Comparison of ENCODE assay signal across 24 cellular contexts in genomic region chr15:92709064-92709463, GRCh38. TPM values are rescaled to one million over a fixed set of nuclear protein-coding genes. Genes with fewer than 3 reads are reported as not detected.
DNase-seq lines count a peak whose midpoint lies in the region; ATAC-seq, FAIRE-seq and TF ChIP-seq lines count a peak whose summit lies in the region.
"Had no signal": no experiment of that assay in that cellular context is flagged by ENCODE, and none has a peak within 500 bp of the region (broad histone marks: within the 10 kb centered on the region; RNA-seq: fewer than 3 reads in every experiment).

No MANE protein-coding gene starts in this region.

- 56 to 61% (median 58%) methylated on average over 5 of the region's 5 CpGs for WGBS in small intestine, 3 donors

- H3K36me3 Mint-ChIP-seq in type B pancreatic cell (no peaks in the 10 kb centered on the region), neural progenitor cell (no peaks in the 10 kb centered on the region)

- H3K9me3 Mint-ChIP-seq in type B pancreatic cell (no peaks in the 10 kb centered on the region), neural progenitor cell (no peaks in the 10 kb centered on the region)
- H3K9me3 Mint-ChIP-seq: activated CD4-positive, alpha-beta T cell treated with anti-CD3 and anti-CD28 coated beads, Interleukin-2, amount 10 ng/mL, durations not matched to agents 7 days and 5 days; activated naive CD8-positive, alpha-beta T cell treated with anti-CD3 and anti-CD28 coated beads, Interleukin-2, amount 50 U/mL, for 24 hours; effector memory CD8-positive, alpha-beta T cell had no signal

- H3K9ac ChIP-seq in PC-3 (ENCODE audit: low read length), result no peak overlapping the region
- H3K9ac ChIP-seq in neural progenitor cell, result no peak overlapping the region

- DNase-seq in NCI-H2196 (lab: John Stamatoyannopoulos, UW; ENCODE audit: unreplicated experiment), result peak; percentile 16
- DNase-seq in NCI-H2196 treated with DMSO at 0.1 percent for 48 hours (lab: John Stamatoyannopoulos, UW; ENCODE audit: unreplicated experiment), result no peak
- DNase-seq in PC-3, result peak; percentile 19
- peak; percentile 56 for DNase-seq in epithelial cell of esophagus (ENCODE audit: low read depth)
- DNase-seq in type B pancreatic cell (ENCODE audit: extremely low spot score, unreplicated experiment), result no peak
- DNase-seq in NK-92 treated with Interleukin-12 subunit alpha and Interleukin-12 subunit beta, amount 100 ng/mL, for 24 hours (lab: John Stamatoyannopoulos, UW), result no peak
- no peak for DNase-seq in small intestine
- no peak for DNase-seq in neural progenitor cell (ENCODE audit: low spot score)
- DNase-seq: 8988T; activated CD4-positive, alpha-beta T cell treated with anti-CD3 and anti-CD28 coated beads, Interleukin-2, amount 10 ng/mL, durations not matched to agents 7 days and 5 days; activated naive CD8-positive, alpha-beta T cell treated with anti-CD3 and anti-CD28 coated beads, Interleukin-2, amount 50 U/mL, for 24 hours; body of pancreas; Calu3; effector memory CD8-positive, alpha-beta T cell; IMR-90; mucosa of descending colon; NCI-H1930; NCI-H524 treated with DMSO at 0.1 percent for 48 hours; Right ventricle myocardium superior; stimulated activated CD4-positive, alpha-beta T cell treated with anti-CD3 and anti-CD28 coated beads, Interleukin-4, amount 100 ng/mL, for 24 hours; upper lobe of left lung had no signal

- H2AFZ ChIP-seq in PC-3 (ENCODE audit: low read length) (no peak overlapping the region), neural progenitor cell (replicated peaks) (no peak overlapping the region)

- H3K9me2 ChIP-seq in PC-3 (replicated peaks; ENCODE audit: low read length), result no peaks in the 10 kb centered on the region

- H3K4me2 ChIP-seq in PC-3 (ENCODE audit: low read length) (no peak overlapping the region), neural progenitor cell (no peak overlapping the region)
- H3K4me2 ChIP-seq: smooth muscle cell had no signal

- intact Hi-C loops in PC-3 (cut with micrococcal nuclease), result no loop called here

- CTCF ChIA-PET in PC-3 (lab: Charles Lee), result no interaction called here

- no peak for FAIRE-seq in small intestine (lab: Jason Lieb, UNC)
- FAIRE-seq: GM18507 had no signal

- no peak for ATAC-seq in PC-3
- ATAC-seq: activated naive CD8-positive, alpha-beta T cell treated with anti-CD3 and anti-CD28 coated beads, Interleukin-2, amount 50 U/mL, for 24 hours; body of pancreas; effector memory CD8-positive, alpha-beta T cell; mucosa of descending colon had no signal

- POLR2A ChIA-PET in PC-3 (lab: Charles Lee; ENCODE audit: unreplicated experiment), result no interaction called here

- H3F3A ChIP-seq in PC-3 (ENCODE audit: low read length, unreplicated experiment) (no peaks in the 10 kb centered on the region), neural progenitor cell (ENCODE audit: low read depth) (peaks cover 13% of the 10 kb centered on the region)

- H3K4me3 Mint-ChIP-seq in type B pancreatic cell, result peak overlapping the region; percentile 35
- H3K4me3 Mint-ChIP-seq in neural progenitor cell, result no peak overlapping the region
- H3K4me3 Mint-ChIP-seq: activated CD4-positive, alpha-beta T cell treated with anti-CD3 and anti-CD28 coated beads, Interleukin-2, amount 10 ng/mL, durations not matched to agents 7 days and 5 days; activated naive CD8-positive, alpha-beta T cell treated with anti-CD3 and anti-CD28 coated beads, Interleukin-2, amount 50 U/mL, for 24 hours; B cell; effector memory CD8-positive, alpha-beta T cell had no signal

- H3K9me3 ChIP-seq in PC-3 (ENCODE audit: low read length), result no peaks in the 10 kb centered on the region
- H3K9me3 ChIP-seq in small intestine (ENCODE audit: control insufficient read depth, low read depth), result no peaks in the 10 kb centered on the region
- H3K9me3 ChIP-seq in neural progenitor cell (ENCODE audit: low read depth), result no peaks in the 10 kb centered on the region
- H3K9me3 ChIP-seq: body of pancreas, mucosa of descending colon, upper lobe of left lung had no signal

- H3K36me3 ChIP-seq in PC-3 (ENCODE audit: low read depth, low read length) (no peaks in the 10 kb centered on the region), small intestine (ENCODE audit: control insufficient read depth in 2 of 2, insufficient read depth in 2 of 2, low read length in 2 of 2) (no peaks in the 10 kb centered on the region), neural progenitor cell (no peaks in the 10 kb centered on the region)
- H3K36me3 ChIP-seq: upper lobe of left lung had no signal

- H3K4me3 ChIP-seq in PC-3 (ENCODE audit: low read length) (no peak overlapping the region), epithelial cell of esophagus (ENCODE audit: low read length) (no peak overlapping the region), small intestine (ENCODE audit: low read depth in 1 of 2, low read length in 2 of 2) (no peak overlapping the region), neural progenitor cell (no peak overlapping the region)
- H3K4me3 ChIP-seq: body of pancreas, mucosa of descending colon, smooth muscle cell, upper lobe of left lung had no signal

- H4K20me1 ChIP-seq in PC-3 (ENCODE audit: low read length) (no peaks in the 10 kb centered on the region), neural progenitor cell (ENCODE audit: low read depth) (no peaks in the 10 kb centered on the region)

- peaks cover 40% of the 10 kb centered on the region for H3K27me3 Mint-ChIP-seq in type B pancreatic cell
- H3K27me3 Mint-ChIP-seq in neural progenitor cell (ENCODE audit: insufficient read depth, low read depth), result peaks cover 9% of the 10 kb centered on the region

- H3K4me1 ChIP-seq in PC-3 (ENCODE audit: insufficient read depth, low read length), result no peaks in the 10 kb centered on the region
- H3K4me1 ChIP-seq in small intestine (ENCODE audit: control insufficient read depth in 2 of 2, insufficient read depth in 1 of 2, low read depth in 1 of 2, low read length in 1 of 2), result no peaks in the 10 kb centered on the region
- peaks cover 16% of the 10 kb centered on the region for H3K4me1 ChIP-seq in neural progenitor cell
- H3K4me1 ChIP-seq: body of pancreas had no signal

- no TSS peak for BruUV-seq in PC-3 (replicated peaks; lab: Mats Ljungman, UMichigan)

- H3K27ac Mint-ChIP-seq in type B pancreatic cell (peak overlapping the region; percentile 59), neural progenitor cell (no peak overlapping the region)
- H3K27ac Mint-ChIP-seq: activated CD4-positive, alpha-beta T cell treated with anti-CD3 and anti-CD28 coated beads, Interleukin-2, amount 10 ng/mL, durations not matched to agents 7 days and 5 days; activated naive CD8-positive, alpha-beta T cell treated with anti-CD3 and anti-CD28 coated beads, Interleukin-2, amount 50 U/mL, for 24 hours; B cell; effector memory CD8-positive, alpha-beta T cell had no signal

- H3K4me1 Mint-ChIP-seq in type B pancreatic cell (ENCODE audit: unreplicated experiment) (peaks cover 28% of the 10 kb centered on the region), neural progenitor cell (peaks cover 11% of the 10 kb centered on the region)

- TF ChIP-seq CTCF in PC-3 (conservative IDR thresholded peaks at IDR 0.05; ENCODE audit: low read depth, low read length), result no peak
- no peak for TF ChIP-seq CTCF in epithelial cell of esophagus (IDR thresholded peaks at IDR 0.05; ENCODE audit: insufficient read depth, low read depth, low read length, missing control alignments)
- no peak for TF ChIP-seq CTCF in type B pancreatic cell (conservative IDR thresholded peaks at IDR 0.05)
- no peak for TF ChIP-seq CTCF in neural progenitor cell (IDR thresholded peaks at IDR 0.05)

- H3K79me2 ChIP-seq in PC-3 (ENCODE audit: low read length) (no peaks in the 10 kb centered on the region), neural progenitor cell (ENCODE audit: low read depth) (no peaks in the 10 kb centered on the region)

- H3K27me3 ChIP-seq in PC-3 (ENCODE audit: low read length) (peaks cover 15% of the 10 kb centered on the region; the same call in 1 of the 2 replicates), small intestine (ENCODE audit: control insufficient read depth in 2 of 2, insufficient read depth in 2 of 2, low read length in 2 of 2) (no peaks in the 10 kb centered on the region), neural progenitor cell (peaks cover 29% of the 10 kb centered on the region)
- H3K27me3 ChIP-seq: body of pancreas, upper lobe of left lung had no signal

- H3K27ac ChIP-seq in PC-3 (ENCODE audit: low read length), result no peak overlapping the region
- no peak overlapping the region for H3K27ac ChIP-seq in small intestine (ENCODE audit: low read depth in 1 of 2, low read length in 1 of 2)
- no peak overlapping the region for H3K27ac ChIP-seq in neural progenitor cell
- H3K27ac ChIP-seq: body of pancreas, upper lobe of left lung had no signal

RNA-seq across cellular contexts. Expression of gene FAM174B, which starts 53.5 kb away (rescaled TPM):
- total RNA-seq in PC-3 (2014; rRNA removed) (9.6 and 14.2 TPM in 2 replicates), type B pancreatic cell (ENCODE audit: low replicate concordance) (33.2 and 41.4 TPM in 2 replicates), neural progenitor cell (ENCODE audit: low replicate concordance) (8.6 and 10.1 TPM in 2 replicates)
- 1 to 10 TPM; 1.8 to 8.7 (median 2.4) TPM for polyA plus RNA-seq in small intestine

Comparison
In these comparisons a context has a peak if more than half of its experiments do, and no peak if none do; other contexts are left out.
1. DNase-seq: peak in NCI-H2196 (single experiment), PC-3 (single experiment) and epithelial cell of esophagus (single experiment); none in NCI-H2196 treated with DMSO at 0.1 percent for 48 hours (single experiment), type B pancreatic cell (single experiment), NK-92 treated with Interleukin-12 subunit alpha and Interleukin-12 subunit beta, amount 100 ng/mL, for 24 hours (single experiment), small intestine (single experiment) and neural progenitor cell (single experiment).